In genomic region chr2:23287250-23287704, GRCh38 we compare ENCODE assay signal across 11 cellular contexts.
DNase-seq lines count a peak whose midpoint lies in the region; ATAC-seq and TF ChIP-seq lines count a peak whose summit lies in the region.
"Had no signal": no experiment of that assay in that cellular context is flagged by ENCODE, and none has a peak within 500 bp of the region (broad histone marks: within the 10 kb centered on the region; RNA-seq: fewer than 3 reads in every experiment).

No MANE protein-coding gene starts in this region.

- no peaks in the 10 kb centered on the region for H3F3A ChIP-seq in GM23338 (replicated peaks; ENCODE audit: low read depth)

- peaks cover 28% of the 10 kb centered on the region for H3K4me1 Mint-ChIP-seq in GM23338
- peaks cover 49% of the 10 kb centered on the region for H3K4me1 Mint-ChIP-seq in chondrocyte (ENCODE audit: low read depth)
- H3K4me1 Mint-ChIP-seq in activated T-helper 1 cell treated with anti-CD3 and anti-CD28 coated beads, Interleukin-12 subunit alpha, Interleukin-12 subunit beta, Interleukin-2, Interleukin-4 antibody, amounts not matched to agents 30 ng/mL and 10 ng/mL and 1 ng/mL, durations not matched to agents 14 hours and 24 hours and 36 hours (ENCODE audit: low read depth), result no peaks in the 10 kb centered on the region
- H3K4me1 Mint-ChIP-seq: activated CD4-positive, alpha-beta T cell treated with anti-CD3 and anti-CD28 coated beads, Interleukin-2, amount 10 ng/mL, durations not matched to agents 7 days and 5 days had no signal

- no peaks in the 10 kb centered on the region; the same call in 2 of the 3 replicates for H3K9me3 Mint-ChIP-seq in GM23338
- H3K9me3 Mint-ChIP-seq in chondrocyte (ENCODE audit: low read depth), result peaks cover 8% of the 10 kb centered on the region
- H3K9me3 Mint-ChIP-seq in activated T-helper 1 cell treated with anti-CD3 and anti-CD28 coated beads, Interleukin-12 subunit alpha, Interleukin-12 subunit beta, Interleukin-2, Interleukin-4 antibody, amounts not matched to agents 30 ng/mL and 10 ng/mL and 1 ng/mL, durations not matched to agents 14 hours and 24 hours and 36 hours, result no peaks in the 10 kb centered on the region
- H3K9me3 Mint-ChIP-seq: activated CD4-positive, alpha-beta T cell treated with anti-CD3 and anti-CD28 coated beads, Interleukin-2, amount 10 ng/mL, durations not matched to agents 7 days and 5 days had no signal

- H3K9me2 ChIP-seq in GM23338 (ENCODE audit: insufficient read depth), result peaks cover 7% of the 10 kb centered on the region

- DNase-seq in GM23338 (ENCODE audit: low spot score) (peak; percentile 11), chondrocyte (ENCODE audit: low spot score) (no peak), left lung (no peak), smooth muscle cell of the brain vasculature (ENCODE audit: low read depth, low spot score) (peak; percentile 4), DMS153 treated with DMSO at 0.1 percent for 48 hours (lab: John Stamatoyannopoulos, UW; ENCODE audit: unreplicated experiment) (no peak), activated T-cell treated with anti-CD3 and anti-CD28 coated beads for 4 hours (no peak)
- DNase-seq in activated T-helper 1 cell treated with anti-CD3 and anti-CD28 coated beads, Interleukin-12 subunit alpha, Interleukin-12 subunit beta, Interleukin-2, Interleukin-4 antibody, amounts not matched to agents 30 ng/mL and 10 ng/mL and 1 ng/mL, durations not matched to agents 14 hours and 24 hours and 36 hours (ENCODE audit: low spot score), result no peak
- DNase-seq: activated CD4-positive, alpha-beta T cell treated with anti-CD3 and anti-CD28 coated beads, Interleukin-2, amount 10 ng/mL, durations not matched to agents 7 days and 5 days; central memory CD4-positive, alpha-beta T cell; NCI-H1048 had no signal

- H3K4me1 ChIP-seq in GM23338 (ENCODE audit: insufficient read depth) (peaks cover 9% of the 10 kb centered on the region), left lung (peaks cover 0 to 4% of the 10 kb centered on the region in 2 donors)

- H3K27me3 ChIP-seq in GM23338 (ENCODE audit: insufficient read depth) (no peaks in the 10 kb centered on the region), left lung (no peaks in the 10 kb centered on the region)

- H3K27me3 Mint-ChIP-seq in GM23338 (ENCODE audit: insufficient read depth, low read depth, poor library complexity) (no peaks in the 10 kb centered on the region), chondrocyte (ENCODE audit: low read depth) (no peaks in the 10 kb centered on the region)
- peaks cover 9% of the 10 kb centered on the region for H3K27me3 Mint-ChIP-seq in activated T-helper 1 cell treated with anti-CD3 and anti-CD28 coated beads, Interleukin-12 subunit alpha, Interleukin-12 subunit beta, Interleukin-2, Interleukin-4 antibody, amounts not matched to agents 30 ng/mL and 10 ng/mL and 1 ng/mL, durations not matched to agents 14 hours and 24 hours and 36 hours (ENCODE audit: insufficient read depth)

- H4K20me1 ChIP-seq in GM23338 (replicated peaks; ENCODE audit: insufficient read depth), result no peaks in the 10 kb centered on the region

- H3K4me3 ChIP-seq in GM23338 (no peak overlapping the region), left lung (no peak overlapping the region)

- H3K36me3 ChIP-seq in GM23338 (ENCODE audit: insufficient read depth) (no peaks in the 10 kb centered on the region), left lung (no peaks in the 10 kb centered on the region)

- TF ChIP-seq CTCF in GM23338 (conservative IDR thresholded peaks at IDR 0.05; ENCODE audit: low read depth in 2 of 2) (no peak), chondrocyte (IDR thresholded peaks at IDR 0.05) (no peak), left lung (IDR thresholded peaks at IDR 0.05) (no peak)

- H3K4me2 ChIP-seq in GM23338, result no peak overlapping the region

- no peaks in the 10 kb centered on the region for H3K36me3 Mint-ChIP-seq in GM23338 (ENCODE audit: low read depth)
- H3K36me3 Mint-ChIP-seq in chondrocyte (ENCODE audit: low read depth), result no peaks in the 10 kb centered on the region
- no peaks in the 10 kb centered on the region for H3K36me3 Mint-ChIP-seq in activated T-helper 1 cell treated with anti-CD3 and anti-CD28 coated beads, Interleukin-12 subunit alpha, Interleukin-12 subunit beta, Interleukin-2, Interleukin-4 antibody, amounts not matched to agents 30 ng/mL and 10 ng/mL and 1 ng/mL, durations not matched to agents 14 hours and 24 hours and 36 hours (ENCODE audit: low read depth)

- H3K79me2 ChIP-seq in GM23338 (replicated peaks; ENCODE audit: insufficient read depth), result no peaks in the 10 kb centered on the region

- H3K27ac Mint-ChIP-seq in GM23338 (no peak overlapping the region), chondrocyte (ENCODE audit: unreplicated experiment) (peak overlapping the region; percentile 95)
- H3K27ac Mint-ChIP-seq in activated T-helper 1 cell treated with anti-CD3 and anti-CD28 coated beads, Interleukin-12 subunit alpha, Interleukin-12 subunit beta, Interleukin-2, Interleukin-4 antibody, amounts not matched to agents 30 ng/mL and 10 ng/mL and 1 ng/mL, durations not matched to agents 14 hours and 24 hours and 36 hours, result no peak overlapping the region
- H3K27ac Mint-ChIP-seq: activated CD4-positive, alpha-beta T cell treated with anti-CD3 and anti-CD28 coated beads, Interleukin-2, amount 10 ng/mL, durations not matched to agents 7 days and 5 days had no signal

- H3K9me3 ChIP-seq in left lung, result no peaks in the 10 kb centered on the region

- no peak overlapping the region for H3K4me3 Mint-ChIP-seq in GM23338
- H3K4me3 Mint-ChIP-seq in chondrocyte (ENCODE audit: unreplicated experiment), result no peak overlapping the region
- no peak overlapping the region for H3K4me3 Mint-ChIP-seq in activated T-helper 1 cell treated with anti-CD3 and anti-CD28 coated beads, Interleukin-12 subunit alpha, Interleukin-12 subunit beta, Interleukin-2, Interleukin-4 antibody, amounts not matched to agents 30 ng/mL and 10 ng/mL and 1 ng/mL, durations not matched to agents 14 hours and 24 hours and 36 hours
- H3K4me3 Mint-ChIP-seq: activated CD4-positive, alpha-beta T cell treated with anti-CD3 and anti-CD28 coated beads, Interleukin-2, amount 10 ng/mL, durations not matched to agents 7 days and 5 days had no signal

- ATAC-seq in GM23338 (peak; percentile 34; the same call in 1 of the 3 replicates), left lung (peak; percentile 81), GM18909 (IDR thresholded peaks at IDR 0.05; ENCODE audit: poor library complexity, unreplicated experiment) (no peak)

- peak overlapping the region; percentile 49; the same call in 1 of the 2 replicates for H2AFZ ChIP-seq in GM23338

- intact Hi-C loops in left lung (cut with DNase I), result no loop called here
- intact Hi-C loops in activated T-helper 1 cell treated with anti-CD3 and anti-CD28 coated beads, Interleukin-12 subunit alpha, Interleukin-12 subunit beta, Interleukin-2, Interleukin-4 antibody, amounts not matched to agents 30 ng/mL and 10 ng/mL and 1 ng/mL, durations not matched to agents 14 hours and 24 hours and 36 hours (cut with micrococcal nuclease), result no loop called here

- H3K27ac ChIP-seq in GM23338 (ENCODE audit: low read depth) (no peak overlapping the region), left lung (no peak overlapping the region)

TF ChIP-seq in GM23338, 12 proteins besides CTCF, POLR2A, EP300 and RAD21:
- TF ChIP-seq ETS1 (IDR thresholded peaks at IDR 0.05), result no peak
- no peak for TF ChIP-seq REST (IDR thresholded peaks at IDR 0.05; ENCODE audit: unreplicated experiment)
- no peak for TF ChIP-seq JUNB (IDR thresholded peaks at IDR 0.05; ENCODE audit: unreplicated experiment)
- no peak for TF ChIP-seq ZNF114 (CRISPR knock-in tag; IDR thresholded peaks at IDR 0.05)
- no peak for TF ChIP-seq STAT1 (IDR thresholded peaks at IDR 0.05; ENCODE audit: unreplicated experiment)
- no peak for TF ChIP-seq POLR2AphosphoS5 (IDR thresholded peaks at IDR 0.05; ENCODE audit: low read depth)
- TF ChIP-seq CREB1 (CRISPR knock-in tag; IDR thresholded peaks at IDR 0.05; ENCODE audit: low read depth), result no peak
- TF ChIP-seq EZH2phosphoT487 (IDR thresholded peaks at IDR 0.05; ENCODE audit: unreplicated experiment), result no peak
TF ChIP-seq in GM23338: peak in this region for 0.

Comparison
In these comparisons a context has a peak if more than half of its experiments do, and no peak if none do; other contexts are left out.
1. DNase-seq: peak in GM23338 (single experiment) and smooth muscle cell of the brain vasculature (single experiment); none in chondrocyte (single experiment), left lung (0 of 2), DMS153 treated with DMSO at 0.1 percent for 48 hours (single experiment), activated T-helper 1 cell treated with anti-CD3 and anti-CD28 coated beads, Interleukin-12 subunit alpha, Interleukin-12 subunit beta, Interleukin-2, Interleukin-4 antibody, amounts not matched to agents 30 ng/mL and 10 ng/mL and 1 ng/mL, durations not matched to agents 14 hours and 24 hours and 36 hours (single experiment) and activated T-cell treated with anti-CD3 and anti-CD28 coated beads for 4 hours (single experiment).